Comparison of ENCODE assay signal across 10 cellular contexts in the genomic region with DNA sequence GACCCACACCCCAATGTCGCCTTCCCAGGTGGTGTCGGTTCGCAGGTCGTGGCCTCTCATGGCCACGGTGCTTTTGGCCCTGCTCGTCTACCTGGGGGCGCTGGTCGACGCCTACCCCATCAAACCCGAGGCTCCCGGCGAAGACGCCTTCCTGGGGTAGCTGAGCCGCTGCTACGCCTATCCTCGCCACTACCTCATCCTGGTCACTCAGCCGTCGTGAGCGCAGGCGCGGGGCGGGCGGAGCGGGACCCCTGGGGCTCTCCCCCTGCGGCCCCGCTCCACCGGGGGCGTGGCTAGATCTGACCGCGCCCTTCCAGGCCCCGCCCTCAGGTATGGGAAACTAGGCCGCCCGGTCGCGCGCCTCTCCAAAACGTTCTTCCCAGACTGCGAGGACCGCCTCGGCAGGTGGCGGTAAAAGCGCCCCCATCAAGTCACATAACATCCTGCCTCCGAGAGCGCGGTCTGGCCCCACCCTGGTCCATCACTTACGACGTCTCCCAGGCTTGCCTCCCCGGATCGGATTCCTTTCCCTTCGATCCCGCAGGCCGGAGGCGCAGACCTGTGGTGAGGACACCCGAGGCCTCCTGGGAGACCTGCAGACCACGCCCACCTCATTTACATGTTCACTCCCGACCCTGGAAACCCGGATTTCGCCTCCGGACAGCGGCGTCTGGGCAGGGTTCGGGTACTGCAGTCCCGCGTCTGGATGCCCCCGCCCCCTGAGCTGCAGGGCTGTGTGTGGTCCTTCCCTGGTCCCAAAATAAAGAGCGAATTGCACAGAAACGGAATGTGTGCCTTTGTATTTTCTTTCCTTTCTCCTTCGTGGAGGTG.
DNase-seq lines count a peak whose midpoint lies in the region; ATAC-seq, FAIRE-seq and TF ChIP-seq lines count a peak whose summit lies in the region.
"Had no signal": no experiment of that assay in that cellular context is flagged by ENCODE, and none has a peak within 500 bp of the region (broad histone marks: within the 10 kb centered on the region; RNA-seq: fewer than 3 reads in every experiment).

No MANE protein-coding gene starts in this region.

- in situ Hi-C loops in astrocyte of the cerebellum (cut with HindIII; ENCODE audit: low sequenced_read_pairs) = no loop called here

- H3K27me3 ChIP-seq in iPS-15b (ENCODE audit: control insufficient read depth, insufficient read depth, low read length) = peaks cover 10% of the 10 kb centered on the region
- H3K27me3 ChIP-seq: BLaER1 had no signal

- no peak for ATAC-seq in GM21528 (IDR thresholded peaks at IDR 0.05; ENCODE audit: low FRiP score, unreplicated experiment)

- no peaks in the 10 kb centered on the region for H3K9me3 ChIP-seq in iPS-15b (ENCODE audit: control insufficient read depth, insufficient read depth, low read length)

- peak overlapping the region; percentile 41 for H3K4me3 ChIP-seq in astrocyte of the cerebellum (ENCODE audit: low read depth, low read length)
- peak overlapping the region; percentile 87 for H3K4me3 ChIP-seq in iPS-15b (ENCODE audit: low read depth, low read length)
- peak overlapping the region; percentile 41 for H3K4me3 ChIP-seq in skeletal muscle cell (ENCODE audit: low read depth, low read length)
- H3K4me3 ChIP-seq: BLaER1 had no signal

- H3K4me1 ChIP-seq in iPS-15b (ENCODE audit: control insufficient read depth, insufficient read depth, low read length) = peaks cover 11% of the 10 kb centered on the region
- H3K4me1 ChIP-seq: BLaER1 had no signal

- no peak for FAIRE-seq in D721Med (lab: Jason Lieb, UNC)
- FAIRE-seq: TTC549 had no signal

- peak; percentile 33 for DNase-seq in NCI-H2107 treated with DMSO at 0.1 percent for 48 hours (lab: John Stamatoyannopoulos, UW; ENCODE audit: unreplicated experiment)
- no peak for DNase-seq in NCI-H2107 (lab: John Stamatoyannopoulos, UW)
- peak; percentile 90 for DNase-seq in NCI-H345 (lab: John Stamatoyannopoulos, UW)
- no peak for DNase-seq in astrocyte of the cerebellum (ENCODE audit: low read depth)
- DNase-seq in skeletal muscle cell (ENCODE audit: low read depth) = no peak
- DNase-seq in D721Med (ENCODE audit: insufficient read length, low spot score) = no peak

- no peaks in the 10 kb centered on the region for H3K36me3 ChIP-seq in iPS-15b (ENCODE audit: control insufficient read depth, insufficient read depth, low read length)
- H3K36me3 ChIP-seq: BLaER1 had no signal

- H3K9ac ChIP-seq in iPS-15b (ENCODE audit: low read depth, low read length) = peak overlapping the region; percentile 79
- H3K9ac ChIP-seq: BLaER1 had no signal

- TF ChIP-seq CTCF in astrocyte of the cerebellum (IDR thresholded peaks at IDR 0.05; ENCODE audit: low read depth, low read length, missing control alignments) = peak; percentile 2
- TF ChIP-seq CTCF in D721Med (IDR thresholded peaks at IDR 0.05; ENCODE audit: insufficient read depth, missing control alignments) = no peak

Comparison
In these comparisons a context has a peak if more than half of its experiments do, and no peak if none do; other contexts are left out.
1. DNase-seq: peak in NCI-H2107 treated with DMSO at 0.1 percent for 48 hours (single experiment) and NCI-H345 (single experiment); none in NCI-H2107 (single experiment), astrocyte of the cerebellum (single experiment), skeletal muscle cell (single experiment) and D721Med (single experiment).
2. Peak in every context shown above with its lines, with median percentiles within 50 percentile points of each other: H3K4me3 ChIP-seq.